Comparison of ENCODE assay signal across 13 cellular contexts in the genomic region with DNA sequence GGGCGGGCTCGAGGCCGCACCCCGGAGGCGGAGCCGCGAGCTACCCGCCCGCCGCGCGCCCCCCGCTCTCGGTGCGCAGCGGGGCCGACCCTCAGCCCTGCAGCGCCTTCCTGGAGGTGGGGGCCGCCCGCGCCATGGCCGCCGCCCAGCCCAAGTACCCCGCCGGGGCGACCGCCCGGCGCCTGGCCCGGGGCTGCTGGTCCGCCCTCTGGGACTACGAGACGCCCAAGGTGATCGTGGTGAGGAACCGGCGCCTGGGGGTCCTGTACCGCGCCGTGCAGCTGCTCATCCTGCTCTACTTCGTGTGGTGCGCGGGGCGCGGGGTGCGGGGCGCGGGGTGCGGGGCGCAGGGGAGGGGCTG. TPM values are rescaled to one million over a fixed set of nuclear protein-coding genes. Genes with fewer than 3 reads are reported as not detected.
DNase-seq lines count a peak whose midpoint lies in the region; ATAC-seq, FAIRE-seq and TF ChIP-seq lines count a peak whose summit lies in the region.
"Had no signal": no experiment of that assay in that cellular context is flagged by ENCODE, and none has a peak within 500 bp of the region (broad histone marks: within the 10 kb centered on the region; RNA-seq: fewer than 3 reads in every experiment).

A gene (plus strand): TSS at position 94 of the 361 bp plus-strand sequence. CDS start 41 bp downstream, at position 135.

- WGBS in A549 (ENCODE audit: missing lambda C conversion rate), result no CpG with 5 or more reads among the region's 49 CpGs

- DNase-seq in A549 (ENCODE audit: low read depth in 1 of 2, low spot score in 1 of 2) (no peak), Caco-2 (no peak), mesothelial cell of epicardium (ENCODE audit: low spot score in 2 of 2, unreplicated experiment in 2 of 2) (no peak), HUDEP-2 (lab: John Stamatoyannopoulos, UW; ENCODE audit: unreplicated experiment in 76 of 76) (no peak)
- DNase-seq in effector memory CD4-positive, alpha-beta T cell, result no peak
- DNase-seq: activated CD4-positive, alpha-beta T cell treated with anti-CD3 and anti-CD28 coated beads for 36 hours; hippocampal formation; KG1; NCI-H226; stimulated activated CD4-positive, alpha-beta T cell treated with anti-CD3 and anti-CD28 coated beads, Interleukin-12 subunit alpha, Interleukin-12 subunit beta, amount 100 ng/mL, for 4 hours had no signal

- no peaks in the 10 kb centered on the region for H3K27me3 ChIP-seq in Caco-2 (replicated peaks; ENCODE audit: control insufficient read depth, insufficient read depth, low read length)
- peaks cover 30% of the 10 kb centered on the region for H3K27me3 ChIP-seq in effector memory CD4-positive, alpha-beta T cell (replicated peaks; ENCODE audit: control insufficient read depth, insufficient read depth, low read length, poor library complexity, severe bottlenecking)

- TF ChIP-seq CTCF in A549 (IDR thresholded peaks at IDR 0.05), result no peak
- no peak for TF ChIP-seq CTCF in Caco-2 (IDR thresholded peaks at IDR 0.05; ENCODE audit: insufficient read depth in 1 of 2, low read depth in 1 of 2, low read length in 1 of 2, severe bottlenecking in 1 of 2, unreplicated experiment in 1 of 2)
- TF ChIP-seq CTCF in brain (conservative IDR thresholded peaks at IDR 0.05), result no peak
- TF ChIP-seq CTCF in mesothelial cell of epicardium (IDR thresholded peaks at IDR 0.05; ENCODE audit: unreplicated experiment), result no peak

- H3K36me3 ChIP-seq in Caco-2 (ENCODE audit: control insufficient read depth, insufficient read depth, low read length), result no peaks in the 10 kb centered on the region
- H3K36me3 ChIP-seq in effector memory CD4-positive, alpha-beta T cell (ENCODE audit: control insufficient read depth, insufficient read depth, low read length), result no peaks in the 10 kb centered on the region

- BruUV-seq in Caco-2 (replicated peaks; lab: Mats Ljungman, UMichigan), result no TSS peak

- no peak for TF ChIP-seq POLR2A in A549 (IDR thresholded peaks at IDR 0.05; ENCODE audit: low read length)

- H3K4me2 ChIP-seq in A549, result peak within 1 kb of the TSS; percentile 99

- H3K4me1 Mint-ChIP-seq in Caco-2 (ENCODE audit: low read depth, unreplicated experiment) (peaks cover 20% of the 10 kb centered on the region), brain (peaks cover 32% of the 10 kb centered on the region), mesothelial cell of epicardium (peaks cover 25% of the 10 kb centered on the region)

- H3K9me3 Mint-ChIP-seq in Caco-2 (ENCODE audit: unreplicated experiment), result no peaks in the 10 kb centered on the region
- peaks cover 9 to 22% (median 14%) of the 10 kb centered on the region in 5 experiments for H3K9me3 Mint-ChIP-seq in brain
- H3K9me3 Mint-ChIP-seq in mesothelial cell of epicardium, result peaks cover 3% of the 10 kb centered on the region

- no peak for TF ChIP-seq EP300 in A549 (IDR thresholded peaks at IDR 0.05)

- peaks cover 2% of the 10 kb centered on the region for H3K27me3 Mint-ChIP-seq in Caco-2 (ENCODE audit: insufficient read depth, unreplicated experiment)
- H3K27me3 Mint-ChIP-seq in brain, result peaks cover 46% of the 10 kb centered on the region
- H3K27me3 Mint-ChIP-seq in mesothelial cell of epicardium (ENCODE audit: low read depth), result peaks cover 47% of the 10 kb centered on the region

- FAIRE-seq in A549 (lab: Jason Lieb, UNC), result no peak

- peaks cover 10% of the 10 kb centered on the region for H3K4me1 ChIP-seq in A549
- H3K4me1 ChIP-seq in Caco-2, result peaks cover 14% of the 10 kb centered on the region
- H3K4me1 ChIP-seq in effector memory CD4-positive, alpha-beta T cell (ENCODE audit: control insufficient read depth, insufficient read depth, low read length, poor library complexity, severe bottlenecking), result peaks cover 3% of the 10 kb centered on the region

- intact Hi-C loops in Caco-2 (cut with micrococcal nuclease; ENCODE audit: unreplicated experiment), result no loop called here

- H3K4me3 ChIP-seq in A549 (peak within 1 kb of the TSS; percentile 46), Caco-2 (ENCODE audit: low read depth, low read length) (no peak within 1 kb of the TSS)
- H3K4me3 ChIP-seq in effector memory CD4-positive, alpha-beta T cell (ENCODE audit: insufficient read depth, low read depth, low read length, poor library complexity, severe bottlenecking), result no peak within 1 kb of the TSS

- CTCF ChIA-PET in A549 (lab: Yijun Ruan, JAX) (interaction anchor here (0.7 to 11.9 kb wide), 5 partner anchors 19 to 465 kb away, joined by 3 to 132 read pairs (median 4); no protein-coding TSS in a partner anchor), Caco-2 (lab: Charles Lee) (no interaction called here)

- POLR2A ChIA-PET in A549 (lab: Yijun Ruan, JAX) (interaction anchor here (0.6 kb wide), 1 partner anchor 189 kb away, joined by 3 read pairs; no protein-coding TSS in a partner anchor), Caco-2 (lab: Charles Lee) (interaction anchor here (0.6 kb wide), 1 partner anchor 20 kb away, joined by 3 read pairs; no protein-coding TSS in a partner anchor)

- peaks cover 29% of the 10 kb centered on the region for H3K9me3 ChIP-seq in A549
- H3K9me3 ChIP-seq in Caco-2, result peaks cover 19% of the 10 kb centered on the region
- H3K9me3 ChIP-seq in effector memory CD4-positive, alpha-beta T cell (ENCODE audit: control insufficient read depth, low read length), result no peaks in the 10 kb centered on the region

- no peak within 1 kb of the TSS for H3K27ac Mint-ChIP-seq in Caco-2 (ENCODE audit: unreplicated experiment)
- H3K27ac Mint-ChIP-seq in brain, result no peak within 1 kb of the TSS
- no peak within 1 kb of the TSS for H3K27ac Mint-ChIP-seq in mesothelial cell of epicardium
- H3K27ac Mint-ChIP-seq: activated CD4-positive, alpha-beta T cell treated with anti-CD3 and anti-CD28 coated beads for 36 hours had no signal

- H3K4me3 Mint-ChIP-seq in Caco-2 (ENCODE audit: unreplicated experiment) (peak within 1 kb of the TSS; percentile 5), brain (peak within 1 kb of the TSS; percentile 76 to 81 (median 80)), mesothelial cell of epicardium (peak within 1 kb of the TSS; percentile 59)
- H3K4me3 Mint-ChIP-seq: activated CD4-positive, alpha-beta T cell treated with anti-CD3 and anti-CD28 coated beads for 36 hours had no signal

- H3K36me3 Mint-ChIP-seq in Caco-2 (ENCODE audit: insufficient read depth, unreplicated experiment) (peaks cover 56% of the 10 kb centered on the region), brain (peaks cover 3% of the 10 kb centered on the region), mesothelial cell of epicardium (peaks cover 2% of the 10 kb centered on the region)

- peak within 1 kb of the TSS in 1 of 2 experiments; percentile 48; a peak in 2 of 6 replicates for H3K27ac ChIP-seq in A549
- H3K27ac ChIP-seq in effector memory CD4-positive, alpha-beta T cell (ENCODE audit: insufficient read depth, low read length, poor library complexity, severe bottlenecking), result no peak within 1 kb of the TSS

- ATAC-seq in A549, result no peak
- ATAC-seq in GM21526 (IDR thresholded peaks at IDR 0.05; ENCODE audit: low FRiP score, unreplicated experiment), result no peak
- ATAC-seq in GM21619 (IDR thresholded peaks at IDR 0.05; ENCODE audit: unreplicated experiment), result no peak
- ATAC-seq: activated CD4-positive, alpha-beta T cell treated with anti-CD3 and anti-CD28 coated beads for 36 hours had no signal

- TF ChIP-seq RAD21 in A549 (conservative IDR thresholded peaks at IDR 0.05 in 1 of 2, IDR thresholded peaks at IDR 0.05 in 1 of 2), result no peak

TF ChIP-seq in A549, 52 proteins besides CTCF, POLR2A, EP300 and RAD21:
- TF ChIP-seq BHLHE40 (IDR thresholded peaks at IDR 0.05; ENCODE audit: low read depth, low read length), result no peak
- TF ChIP-seq, protein P1, sequence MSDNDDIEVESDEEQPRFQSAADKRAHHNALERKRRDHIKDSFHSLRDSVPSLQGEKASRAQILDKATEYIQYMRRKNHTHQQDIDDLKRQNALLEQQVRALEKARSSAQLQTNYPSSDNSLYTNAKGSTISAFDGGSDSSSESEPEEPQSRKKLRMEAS (IDR thresholded peaks at IDR 0.05), result no peak
- no peak for TF ChIP-seq CEBPB (IDR thresholded peaks at IDR 0.05)
- no peak for TF ChIP-seq EHF (CRISPR knock-in tag; IDR thresholded peaks at IDR 0.05)
- no peak for TF ChIP-seq FOXS1 (CRISPR knock-in tag; IDR thresholded peaks at IDR 0.05)
- no peak for TF ChIP-seq SMC3 (IDR thresholded peaks at IDR 0.05)
- TF ChIP-seq FOSB (CRISPR knock-in tag; IDR thresholded peaks at IDR 0.05), result no peak
- no peak for TF ChIP-seq NPAS2 (CRISPR knock-in tag; IDR thresholded peaks at IDR 0.05; ENCODE audit: borderline replicate concordance)

RNA-seq across cellular contexts. Expression of the gene that starts here (rescaled TPM):
- polyA plus RNA-seq in A549 (2011; rRNA removed), result not detected in 2 replicates
- 0.04 TPM in 1 of 2 replicates, not detected in the other for polyA plus RNA-seq in A549 (2012; cell fraction: cytosol; rRNA removed)
- polyA plus RNA-seq in A549 (2012; cell fraction: nucleus; rRNA removed), result 0.23 and 0.28 TPM in 2 replicates
- polyA plus RNA-seq in A549 (2017; fragmentation: RNase III; extraction: RNeasy Plus Mini Kit Qiagen cat#74134 plus additional on column Dnase treatment), result not detected in 3 replicates
- polyA minus RNA-seq in A549 (2011; rRNA and poly(A)+ RNA removed), result not detected in 2 replicates
- total RNA-seq in Caco-2 (2022), result not detected in 2 replicates
- not detected for polyA plus RNA-seq in brain (ENCODE audit: insufficient read depth, low read depth, low replicate concordance)
- total RNA-seq in mesothelial cell of epicardium, result 7.3 to 8.7 TPM (median 8.6 TPM) in 3 replicates
- total RNA-seq: activated CD4-positive, alpha-beta T cell treated with anti-CD3 and anti-CD28 coated beads for 36 hours had no signal

Comparison
In these comparisons a context has a peak if more than half of its experiments do, and no peak if none do; other contexts are left out.
1. H3K4me3 Mint-ChIP-seq: peak in every context shown above with its lines; median percentile 80 in brain; 59 in mesothelial cell of epicardium; 5 in Caco-2.